Comparison of ENCODE assay signal across 24 cellular contexts in the genomic region with DNA sequence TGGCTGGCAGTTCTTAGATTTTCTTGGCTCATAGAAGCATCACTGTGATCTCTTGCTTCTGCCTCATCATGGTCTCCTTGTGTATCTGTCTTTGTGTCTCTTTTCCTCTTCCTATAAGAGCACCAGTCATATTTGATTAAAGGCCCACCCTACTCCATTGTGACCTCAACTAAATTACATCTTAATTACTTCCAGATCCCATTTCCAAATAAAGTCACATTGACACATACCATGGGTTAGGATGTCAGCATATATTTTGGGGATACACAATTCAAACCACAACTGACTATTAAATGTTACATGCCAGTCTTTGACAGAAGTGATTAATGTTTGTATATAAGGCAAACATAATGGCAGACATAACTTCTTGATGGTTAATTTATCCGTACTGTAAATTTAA.
"Had no signal": no experiment of that assay in that cellular context is flagged by ENCODE, and none has a peak within 500 bp of the region (broad histone marks: within the 10 kb centered on the region; RNA-seq: fewer than 3 reads in every experiment).

No MANE protein-coding gene starts in this region.

- H3K36me3 ChIP-seq: Peyer's patch, SJSA1 had no signal

- H3K9me3 ChIP-seq: Peyer's patch, SJSA1 had no signal

- H3K27me3 ChIP-seq: Peyer's patch, SJSA1 had no signal

- H3K4me3 ChIP-seq: Peyer's patch, SJSA1 had no signal

- H3K4me1 ChIP-seq: Peyer's patch, SJSA1 had no signal

- DNase-seq: activated B cell treated with CpG ODN at 0.5 μM for 24 hours; activated CD4-positive, alpha-beta T cell treated with anti-CD3 and anti-CD28 coated beads for 1 hour; activated CD4-positive, alpha-beta T cell treated with anti-CD3 and anti-CD28 coated beads, Interleukin-2, amount 10 ng/mL, durations not matched to agents 24 days and 14 days; activated CD4-positive, alpha-beta T cell treated with anti-CD3 and anti-CD28 coated beads, Interleukin-2, amount 50 U/mL, for 48 hours; activated CD8-positive, alpha-beta memory T cell treated with anti-CD3 and anti-CD28 coated beads, Interleukin-2, amount 10 ng/mL, durations not matched to agents 7 days and 5 days; activated effector memory CD4-positive, alpha-beta T cell treated with anti-CD3 and anti-CD28 coated beads, Interleukin-2, amount 50 U/mL, for 16 hours; activated naive CD4-positive, alpha-beta T cell treated with Interleukin-2 at 50 U/mL for 16 hours; activated naive CD8-positive, alpha-beta T cell treated with anti-CD3 and anti-CD28 coated beads, Interleukin-2, amount 50 U/mL, for 24 hours; activated T-cell treated with anti-CD3 and anti-CD28 coated beads, Interleukin-2, amount 50 U/mL, for 24 hours; amygdala; MM.1S; NCI-H1105; NCI-H1436; NCI-H1694 treated with DMSO at 0.1 percent for 48 hours; NCI-H2081; NCI-H446; NCI-H524; NCI-H82; Peyer's patch; SHP77; T-cell; T-helper 2 cell; T1000 had no signal

- H3K27ac ChIP-seq: Peyer's patch, SJSA1 had no signal
